In genomic region chr6:155273438-155273837, GRCh38 we compare ENCODE assay signal across 2 cellular contexts.
A peak's percentile ranks its signal among the peaks of the same experiment; 100 is the strongest.
TF ChIP-seq lines count a peak whose summit lies in the region.

No MANE protein-coding gene starts in this region.

TF ChIP-seq in A549, 52 proteins besides CTCF, POLR2A, EP300 and RAD21:
- TF ChIP-seq MAFK (IDR thresholded peaks at IDR 0.05; ENCODE audit: partially characterized antibody) (peak; percentile 37), TFCP2L1 (CRISPR knock-in tag; IDR thresholded peaks at IDR 0.05) (no peak)

TF ChIP-seq in HepG2, 621 proteins besides CTCF, POLR2A, EP300 and RAD21:
- TF ChIP-seq RBM22 (optimal IDR thresholded peaks at IDR 0.05; ENCODE audit: low read length) (peak; percentile 19), IRF2 (CRISPR knock-in tag; IDR thresholded peaks at IDR 0.05) (no peak)
